Comparison of ENCODE assay signal across 30 cellular contexts in genomic region chr9:107108367-107108766, GRCh38.
"Had no signal": no experiment of that assay in that cellular context is flagged by ENCODE, and none has a peak within 500 bp of the region (broad histone marks: within the 10 kb centered on the region; RNA-seq: fewer than 3 reads in every experiment).

No MANE protein-coding gene starts in this region.

- H3K36me3 ChIP-seq: gastroesophageal sphincter, heart right ventricle, left lung, neural progenitor cell, suprapubic skin, transverse colon, upper lobe of right lung, uterus had no signal

- H3K4me3 ChIP-seq: dorsolateral prefrontal cortex, gastroesophageal sphincter, heart right ventricle, left lung, neural progenitor cell, smooth muscle cell, suprapubic skin, transverse colon, upper lobe of right lung, uterus had no signal

- H3K27ac ChIP-seq: dorsolateral prefrontal cortex, epithelial cell of prostate, foreskin keratinocyte, gastroesophageal sphincter, heart right ventricle, left lung, neural progenitor cell, parathyroid adenoma, suprapubic skin, transverse colon, upper lobe of right lung, uterus had no signal

- H3K27me3 ChIP-seq: gastroesophageal sphincter, left lung, neural progenitor cell, transverse colon, upper lobe of right lung had no signal

- ATAC-seq: esophagus mucosa; foreskin keratinocyte; gastroesophageal sphincter; heart right ventricle; left cardiac atrium; left lung; naive thymus-derived CD4-positive, alpha-beta T cell; sciatic nerve; stimulated activated naive CD8-positive, alpha-beta T cell treated with anti-CD3 and anti-CD28 coated beads, Interleukin-15, amount 100 ng/mL, for 72 hours; upper lobe of right lung had no signal

- DNase-seq: dorsolateral prefrontal cortex; effector CD8-positive, alpha-beta T cell; endodermal cell; foreskin keratinocyte; glutamatergic neuron; heart right ventricle; hippocampal formation; left cardiac atrium; left lung; mammary epithelial cell; mesendoderm; midbrain; naive thymus-derived CD4-positive, alpha-beta T cell; stimulated activated CD4-positive, alpha-beta T cell treated with anti-CD3 and anti-CD28 coated beads, Interleukin-12 subunit alpha, Interleukin-12 subunit beta, amount 100 ng/mL, for 4 hours; stimulated activated CD4-positive, alpha-beta T cell treated with anti-CD3 and anti-CD28 coated beads, Interleukin-1b, Interleukin-23, amount 100 ng/mL, for 48 hours; stimulated activated CD4-positive, alpha-beta T cell treated with anti-CD3 and anti-CD28 coated beads, Interleukin-4, amount 100 ng/mL, for 1 hour; stimulated activated CD8-positive, alpha-beta memory T cell treated with anti-CD3 and anti-CD28 coated beads, Interleukin-4, amount 100 ng/mL, for 48 hours; stimulated activated naive CD4-positive, alpha-beta T cell; stimulated activated naive CD8-positive, alpha-beta T cell treated with anti-CD3 and anti-CD28 coated beads, Interleukin-15, amount 100 ng/mL, for 72 hours; transverse colon; upper lobe of right lung; uterus had no signal

- H3K9me3 ChIP-seq: gastroesophageal sphincter, heart right ventricle, left lung, suprapubic skin, transverse colon, upper lobe of right lung, uterus had no signal

- H3K4me1 ChIP-seq: foreskin keratinocyte, gastroesophageal sphincter, heart right ventricle, left lung, neural progenitor cell, parathyroid adenoma, suprapubic skin, transverse colon, upper lobe of right lung, uterus had no signal
